ENCODE assay signal across 14 cellular contexts in the genomic region with DNA sequence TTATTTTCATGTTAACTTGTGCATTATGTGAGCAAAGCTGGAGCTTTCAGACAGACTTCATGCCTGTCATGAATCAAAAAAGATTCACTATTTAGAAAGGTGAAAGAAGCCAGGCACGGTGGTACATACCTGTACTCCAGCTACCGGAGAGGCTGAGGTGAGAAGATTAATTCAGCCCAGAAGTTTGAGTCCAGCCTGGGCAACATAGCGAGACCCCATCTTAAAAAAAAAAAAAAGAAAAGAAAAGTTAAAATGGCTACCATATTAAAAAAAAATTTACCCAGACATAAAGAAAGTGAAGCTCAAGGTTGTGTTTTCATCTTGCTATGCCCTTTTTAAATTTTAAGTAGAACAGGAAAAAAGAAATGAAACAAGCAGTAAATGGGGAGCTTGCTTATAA. TPM values are rescaled to one million over a fixed set of nuclear protein-coding genes. Genes with fewer than 3 reads are reported as not detected.
A peak's percentile ranks its signal among the peaks of the same experiment; 100 is the strongest.
DNase-seq lines count a peak whose midpoint lies in the region; ATAC-seq and TF ChIP-seq lines count a peak whose summit lies in the region.
"Had no signal": no experiment of that assay in that cellular context is flagged by ENCODE, and none has a peak within 500 bp of the region (broad histone marks: within the 10 kb centered on the region; RNA-seq: fewer than 3 reads in every experiment).

No MANE protein-coding gene starts in this region.

- H3K4me3 ChIP-seq in heart right ventricle, result peak overlapping the region in 6 of 10 donors; percentile 13 to 60 (median 30)
- H3K4me3 ChIP-seq in ascending aorta, result peak overlapping the region; percentile 27 to 31
- H3K4me3 ChIP-seq in mononuclear cell (ENCODE audit: low read length), result peak overlapping the region; percentile 47
- H3K4me3 ChIP-seq in transverse colon, result peak overlapping the region in 2 of 4 donors; percentile 4 to 8
- H3K4me3 ChIP-seq: mucosa of descending colon had no signal

- H3K9me3 Mint-ChIP-seq in progenitor cell of endocrine pancreas (ENCODE audit: low read depth), result no peaks in the 10 kb centered on the region
- H3K9me3 Mint-ChIP-seq: IgD-negative memory B cell, WTC11 had no signal

- whole genome bisulfite sequencing in heart right ventricle, 2 donors, result 95 to 97% methylated on average over 3 of the region's 3 CpGs
- 92 to 100% methylated on average over 3 of the region's 3 CpGs for WGBS in transverse colon (ENCODE audit: low coverage in 1 of 2), 2 donors

- intact Hi-C loops in heart right ventricle (cut with DNase I) (loop anchor here in 2 of 10 donors (5.0 to 10.0 kb wide), 2 partner anchors 52 to 54 kb away; a partner anchor contains a TSS), Right ventricle myocardium inferior (cut with DNase I) (loop anchor here (5.0 kb wide), 1 partner anchor 54 kb away; a partner anchor contains a TSS), ascending aorta (cut with DNase I) (no loop called here), transverse colon (cut with DNase I; ENCODE audit: low total_unique reads) (no loop called here)

- peaks cover 20% of the 10 kb centered on the region for H3K36me3 Mint-ChIP-seq in progenitor cell of endocrine pancreas (ENCODE audit: insufficient read depth)

- H3K27ac Mint-ChIP-seq in progenitor cell of endocrine pancreas, result no peak overlapping the region
- H3K27ac Mint-ChIP-seq: WTC11 had no signal

- DNase-seq in heart right ventricle, result no peak
- DNase-seq in Right ventricle myocardium inferior (ENCODE audit: missing footprints), result no peak
- no peak for DNase-seq in ascending aorta (ENCODE audit: low spot score in 2 of 2)
- no peak for DNase-seq in transverse colon
- DNase-seq in activated gamma-delta T cell treated with Interleukin-2 at 50 U/mL for 16 hours, result no peak
- DNase-seq in progenitor cell of endocrine pancreas (ENCODE audit: low spot score, unreplicated experiment), result no peak
- no peak for DNase-seq in NCI-H1105 (lab: John Stamatoyannopoulos, UW)
- DNase-seq: mucosa of descending colon, NCI-H1694, NCI-H82, SHP77 treated with DMSO at 0.1 percent for 48 hours had no signal

- no peaks in the 10 kb centered on the region for H3K27me3 Mint-ChIP-seq in progenitor cell of endocrine pancreas
- H3K27me3 Mint-ChIP-seq: IgD-negative memory B cell had no signal

- no peak for TF ChIP-seq POLR2A in transverse colon (IDR thresholded peaks at IDR 0.05)

- no peak for TF ChIP-seq EP300 in transverse colon (IDR thresholded peaks at IDR 0.05; ENCODE audit: low read depth)

- H3K36me3 ChIP-seq in heart right ventricle (peaks cover 0 to 13% (median 0%) of the 10 kb centered on the region in 9 donors), ascending aorta (peaks cover 0 to 11% of the 10 kb centered on the region in 2 donors), transverse colon (peaks cover 0 to 2% (median under 1%) of the 10 kb centered on the region in 4 donors)

- ATAC-seq in heart right ventricle (no peak), Right ventricle myocardium inferior (no peak)
- ATAC-seq: WTC11 had no signal

- in situ Hi-C loops in transverse colon (cut with MboI; ENCODE audit: low pct_ligation_motif_present in 1 of 4, low pct_unique_long_range_greater_than_20kb in 1 of 4, low sequenced_read_pairs in 3 of 4), result no loop called here

- H3K27ac ChIP-seq in heart right ventricle (peak overlapping the region in 7 of 10 donors; percentile 39 to 92 (median 72)), ascending aorta (no peak overlapping the region), transverse colon (peak overlapping the region; percentile 49 to 56 (median 56))

- H3K27me3 ChIP-seq in heart right ventricle (no peaks in the 10 kb centered on the region), ascending aorta (no peaks in the 10 kb centered on the region), mononuclear cell (ENCODE audit: insufficient read depth, low read length) (no peaks in the 10 kb centered on the region), transverse colon (no peaks in the 10 kb centered on the region)

- H3K4me1 Mint-ChIP-seq in progenitor cell of endocrine pancreas (ENCODE audit: low read depth), result no peaks in the 10 kb centered on the region
- H3K4me1 Mint-ChIP-seq: WTC11 had no signal

- no peaks in the 10 kb centered on the region for H3K9me3 ChIP-seq in heart right ventricle
- H3K9me3 ChIP-seq in ascending aorta, result no peaks in the 10 kb centered on the region
- no peaks in the 10 kb centered on the region for H3K9me3 ChIP-seq in mononuclear cell (ENCODE audit: low read depth, low read length)
- no peaks in the 10 kb centered on the region for H3K9me3 ChIP-seq in transverse colon
- H3K9me3 ChIP-seq: mucosa of descending colon had no signal

- no peak overlapping the region for H3K4me3 Mint-ChIP-seq in progenitor cell of endocrine pancreas (ENCODE audit: low read depth)
- H3K4me3 Mint-ChIP-seq: WTC11 had no signal

- no peak for TF ChIP-seq CTCF in heart right ventricle (IDR thresholded peaks at IDR 0.05)
- no peak for TF ChIP-seq CTCF in ascending aorta (IDR thresholded peaks at IDR 0.05)
- no peak for TF ChIP-seq CTCF in transverse colon (IDR thresholded peaks at IDR 0.05)
- no peak for TF ChIP-seq CTCF in progenitor cell of endocrine pancreas (IDR thresholded peaks at IDR 0.05; ENCODE audit: unreplicated experiment)

- peaks cover 0 to 72% (median 45%) of the 10 kb centered on the region in 9 donors for H3K4me1 ChIP-seq in heart right ventricle
- H3K4me1 ChIP-seq in ascending aorta, result no peaks in the 10 kb centered on the region
- H3K4me1 ChIP-seq in mononuclear cell (ENCODE audit: insufficient read depth, low read length), result peaks cover 73% of the 10 kb centered on the region
- H3K4me1 ChIP-seq in transverse colon, result peaks cover 0 to 12% (median 0%) of the 10 kb centered on the region in 4 donors

RNA-seq across cellular contexts. Expression of a gene that starts 0.9 kb away (rescaled TPM):
- total RNA-seq in heart right ventricle (1 to 10 TPM in 1 of 10 donors, under 1 TPM in 9; 0.22 to 2.8 (median 0.77) TPM), Right ventricle myocardium inferior (0.41 TPM), ascending aorta (11.2 TPM), mononuclear cell (13.4 TPM), transverse colon (1 to 10 TPM in 3 of 4 donors, not detected in 1; 1.1 to 1.4 (median 1.1) TPM), progenitor cell of endocrine pancreas (0.09 and 0.26 TPM in 2 replicates)
- under 1 TPM; 0.35 to 0.37 TPM for polyA plus RNA-seq in heart right ventricle

RNA-seq across cellular contexts. Expression of a gene that starts 20.5 kb away (rescaled TPM):
- total RNA-seq in heart right ventricle, result 10 to 100 TPM; 16.3 to 23.7 (median 21.6) TPM
- polyA plus RNA-seq in heart right ventricle, result 10 to 100 TPM in 1 of 2 donors, 1 to 10 TPM in 1; 3.7 to 11.3 TPM
- total RNA-seq in Right ventricle myocardium inferior, result 18.6 TPM
- total RNA-seq in ascending aorta, result 13.7 TPM
- total RNA-seq in mononuclear cell, result 32.6 TPM
- total RNA-seq in transverse colon, result 10 to 100 TPM in 2 of 4 donors, 1 to 10 TPM in 2; 5.2 to 21.8 (median 14.2) TPM
- 43.5 and 46.8 TPM in 2 replicates for total RNA-seq in progenitor cell of endocrine pancreas

RNA-seq across cellular contexts. Expression of a gene that starts 20.9 kb away (rescaled TPM):
- total RNA-seq in heart right ventricle, result 10 to 100 TPM in 1 of 10 donors, 1 to 10 TPM in 9; 3.9 to 12.2 (median 7.5) TPM
- polyA plus RNA-seq in heart right ventricle, result 10 to 100 TPM in 1 of 2 donors, 1 to 10 TPM in 1; 2.4 to 11.0 TPM
- total RNA-seq in Right ventricle myocardium inferior, result 8.4 TPM
- total RNA-seq in ascending aorta, result not detected
- total RNA-seq in mononuclear cell, result 3.0 TPM
- 10 to 100 TPM in 1 of 4 donors, 1 to 10 TPM in 2, under 1 TPM in 1; 0.75 to 12.4 (median 4.9) TPM for total RNA-seq in transverse colon
- 24.5 and 26.1 TPM in 2 replicates for total RNA-seq in progenitor cell of endocrine pancreas

RNA-seq across cellular contexts. Expression of a gene that starts 54.2 kb away (rescaled TPM):
- total RNA-seq in heart right ventricle, result 10 to 100 TPM; 48.8 to 85.2 (median 57.6) TPM
- 10 to 100 TPM; 27.1 to 36.2 TPM for polyA plus RNA-seq in heart right ventricle
- 60.3 TPM for total RNA-seq in Right ventricle myocardium inferior
- 17.9 TPM for total RNA-seq in ascending aorta
- 20.6 TPM for total RNA-seq in mononuclear cell
- 10 to 100 TPM; 15.3 to 30.7 (median 25.5) TPM for total RNA-seq in transverse colon
- total RNA-seq in progenitor cell of endocrine pancreas, result 60.3 and 67.2 TPM in 2 replicates

RNA-seq across cellular contexts. Expression of a gene that starts 55.5 kb away (rescaled TPM):
- total RNA-seq in heart right ventricle (10 to 100 TPM; 83.1 to 95.5 (median 88.6) TPM), Right ventricle myocardium inferior (87.1 TPM), ascending aorta (54.5 TPM), mononuclear cell (49.7 TPM), transverse colon (100 to 1,000 TPM in 1 of 4 donors, 10 to 100 TPM in 3; 49.5 to 130 (median 50.5) TPM), progenitor cell of endocrine pancreas (62.6 and 65.5 TPM in 2 replicates)
- 100 to 1,000 TPM in 1 of 2 donors, 10 to 100 TPM in 1; 29.1 to 113 TPM for polyA plus RNA-seq in heart right ventricle

Comparison
In these comparisons a context has a peak if more than half of its experiments do, and no peak if none do; other contexts are left out.
1. H3K27ac ChIP-seq: peak in heart right ventricle (7 of 10) and transverse colon (4 of 4); none in ascending aorta (0 of 2).